In the genomic region with DNA sequence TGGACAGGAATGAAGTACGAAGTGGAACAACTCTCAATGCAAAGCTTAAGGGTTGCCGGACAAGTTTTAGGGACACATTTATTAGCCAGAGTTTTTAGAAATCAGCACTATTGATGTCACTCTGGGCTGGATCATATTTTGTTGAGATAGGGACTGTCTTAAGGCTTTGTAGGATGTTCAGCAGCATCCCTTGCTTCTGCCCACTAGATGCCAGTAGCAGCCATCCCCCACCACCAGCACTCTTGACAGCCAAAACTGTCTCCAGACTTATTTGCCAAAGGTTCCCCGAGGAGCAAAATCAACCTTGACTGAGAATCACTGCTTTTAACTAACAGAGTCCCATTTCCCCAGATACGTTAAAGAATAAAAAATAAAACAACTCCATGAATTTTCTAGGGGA, we compare ENCODE assay signal across 12 cellular contexts.
DNase-seq lines count a peak whose midpoint lies in the region; ATAC-seq and TF ChIP-seq lines count a peak whose summit lies in the region.
"Had no signal": no experiment of that assay in that cellular context is flagged by ENCODE, and none has a peak within 500 bp of the region (broad histone marks: within the 10 kb centered on the region; RNA-seq: fewer than 3 reads in every experiment).

No MANE protein-coding gene starts in this region.

- no peaks in the 10 kb centered on the region for H3K4me1 ChIP-seq in cardiac muscle cell (ENCODE audit: low read depth)
- no peaks in the 10 kb centered on the region for H3K4me1 ChIP-seq in right cardiac atrium (ENCODE audit: control insufficient read depth, insufficient read depth, low read length)

- peak in 1 of 2 donors; percentile 36 for DNase-seq in cardiac muscle cell (ENCODE audit: low read depth in 1 of 2, low spot score in 1 of 2)
- DNase-seq in right cardiac atrium: no peak
- DNase-seq in hippocampal formation (lab: John Stamatoyannopoulos, UW): peak; percentile 5 to 11
- DNase-seq in SKM-1 (lab: John Stamatoyannopoulos, UW; ENCODE audit: unreplicated experiment): no peak
- DNase-seq: activated CD4-positive, alpha-beta T cell treated with anti-CD3 and anti-CD28 coated beads, Interleukin-2, amount 10 ng/mL, durations not matched to agents 24 days and 14 days; CD4-positive, alpha-beta T cell; SHP77; stimulated activated naive B cell treated with anti-CD40 and anti-IgM and Interleukin-4, amounts not matched to agents 10 μg/mL and 1 μg/mL and 100 μg/mL, for 72 hours had no signal

- ATAC-seq in right cardiac atrium: no peak
- no peak for ATAC-seq in GM18502 (IDR thresholded peaks at IDR 0.05; ENCODE audit: poor library complexity, unreplicated experiment)
- no peak for ATAC-seq in esophagus mucosa
- no peak for ATAC-seq in HG02840 (IDR thresholded peaks at IDR 0.05; ENCODE audit: low FRiP score, unreplicated experiment)
- ATAC-seq: stimulated activated naive B cell treated with anti-CD40 and anti-IgM and Interleukin-4, amounts not matched to agents 10 μg/mL and 1 μg/mL and 100 μg/mL, for 72 hours had no signal

- intact Hi-C loops in right cardiac atrium (cut with DNase I): no loop called here

- no peaks in the 10 kb centered on the region for H3K9me3 ChIP-seq in cardiac muscle cell (ENCODE audit: low read depth)
- no peaks in the 10 kb centered on the region for H3K9me3 ChIP-seq in right cardiac atrium (ENCODE audit: control insufficient read depth, low read length)

- peak; percentile 35 for TF ChIP-seq CTCF in cardiac muscle cell (IDR thresholded peaks at IDR 0.05; ENCODE audit: low read depth, low read length)
- TF ChIP-seq CTCF in VCaP (conservative IDR thresholded peaks at IDR 0.05): peak; percentile 79

- H3K27me3 ChIP-seq in cardiac muscle cell (no peaks in the 10 kb centered on the region), right cardiac atrium (ENCODE audit: control insufficient read depth, insufficient read depth) (no peaks in the 10 kb centered on the region)

- 61% methylated on average over 4 of the region's 4 CpGs for WGBS in right cardiac atrium

- no peak overlapping the region for H3K27ac ChIP-seq in cardiac muscle cell
- H3K27ac ChIP-seq in right cardiac atrium (ENCODE audit: low read length): no peak overlapping the region
- no peak overlapping the region for H3K27ac ChIP-seq in VCaP

- H3K36me3 ChIP-seq in cardiac muscle cell: no peaks in the 10 kb centered on the region

- H3K4me3 ChIP-seq in cardiac muscle cell: no peak overlapping the region
- no peak overlapping the region for H3K4me3 ChIP-seq in right cardiac atrium (ENCODE audit: low read length)

Comparison
In these comparisons a context has a peak if more than half of its experiments do, and no peak if none do; other contexts are left out.
1. DNase-seq: peak in hippocampal formation (2 of 2); none in right cardiac atrium (0 of 3) and SKM-1 (single experiment).